Comparison of ENCODE assay signal across 22 cellular contexts in genomic region chr15:48796521-48796920, GRCh38. TPM values are rescaled to one million over a fixed set of nuclear protein-coding genes. Genes with fewer than 3 reads are reported as not detected.
A peak's percentile ranks its signal among the peaks of the same experiment; 100 is the strongest.
DNase-seq lines count a peak whose midpoint lies in the region; ATAC-seq and TF ChIP-seq lines count a peak whose summit lies in the region.
"Had no signal": no experiment of that assay in that cellular context is flagged by ENCODE, and none has a peak within 500 bp of the region (broad histone marks: within the 10 kb centered on the region; RNA-seq: fewer than 3 reads in every experiment).

No MANE protein-coding gene starts in this region.

- peaks cover 35% of the 10 kb centered on the region for H3K4me1 Mint-ChIP-seq in activated CD8-positive, alpha-beta memory T cell treated with anti-CD3 and anti-CD28 coated beads, Interleukin-2, amount 10 ng/mL, durations not matched to agents 7 days and 5 days

- H3K4me1 ChIP-seq in gastroesophageal sphincter (peaks cover 0 to 38% (median 10%) of the 10 kb centered on the region in 3 donors), testis (no peaks in the 10 kb centered on the region), Peyer's patch (peaks cover 0 to 5% (median 2%) of the 10 kb centered on the region in 4 donors)

- H3K27ac Mint-ChIP-seq in activated CD8-positive, alpha-beta memory T cell treated with anti-CD3 and anti-CD28 coated beads, Interleukin-2, amount 10 ng/mL, durations not matched to agents 7 days and 5 days = peak overlapping the region; percentile 19
- H3K27ac Mint-ChIP-seq: endodermal cell had no signal

- no peak for TF ChIP-seq EP300 in gastroesophageal sphincter (IDR thresholded peaks at IDR 0.05)

- peaks cover 38% of the 10 kb centered on the region for H3K36me3 Mint-ChIP-seq in activated CD8-positive, alpha-beta memory T cell treated with anti-CD3 and anti-CD28 coated beads, Interleukin-2, amount 10 ng/mL, durations not matched to agents 7 days and 5 days

- H3K9me3 ChIP-seq in gastroesophageal sphincter = no peaks in the 10 kb centered on the region
- H3K9me3 ChIP-seq in testis = no peaks in the 10 kb centered on the region
- no peaks in the 10 kb centered on the region for H3K9me3 ChIP-seq in Peyer's patch

- TF ChIP-seq CTCF in gastroesophageal sphincter (IDR thresholded peaks at IDR 0.05) (no peak), testis (IDR thresholded peaks at IDR 0.05) (no peak), Peyer's patch (IDR thresholded peaks at IDR 0.05) (no peak)

- intact Hi-C loops in testis (cut with DNase I; ENCODE audit: low total_unique reads) = no loop called here

- no peaks in the 10 kb centered on the region for H3K9me3 Mint-ChIP-seq in activated CD8-positive, alpha-beta memory T cell treated with anti-CD3 and anti-CD28 coated beads, Interleukin-2, amount 10 ng/mL, durations not matched to agents 7 days and 5 days (ENCODE audit: low read depth)
- H3K9me3 Mint-ChIP-seq: endodermal cell; immature natural killer cell; T-helper 1 cell treated with Interleukin-12 subunit alpha and Interleukin-12 subunit beta and Interleukin-4 antibody, amounts not matched to agents 30 μg/mL and 1 μg/mL, for 36 hours had no signal

- TF ChIP-seq POLR2A in gastroesophageal sphincter (IDR thresholded peaks at IDR 0.05) = no peak
- TF ChIP-seq POLR2A in testis (IDR thresholded peaks at IDR 0.05) = no peak
- TF ChIP-seq POLR2A in Peyer's patch (IDR thresholded peaks at IDR 0.05) = no peak

- 76 to 84% methylated on average over 3 of the region's 3 CpGs for WGBS in gastroesophageal sphincter (ENCODE audit: low coverage in 1 of 2), 2 donors
- WGBS in testis, 2 donors = 60 to 75% methylated on average over 3 of the region's 3 CpGs

- CTCF ChIA-PET in activated CD8-positive, alpha-beta memory T cell treated with anti-CD3 and anti-CD28 coated beads, Interleukin-2, amount 10 ng/mL, durations not matched to agents 7 days and 5 days (lab: Charles Lee) = no interaction called here

- peaks cover 0 to 4% of the 10 kb centered on the region in 2 donors for H3K36me3 ChIP-seq in gastroesophageal sphincter
- no peaks in the 10 kb centered on the region for H3K36me3 ChIP-seq in testis (ENCODE audit: low read depth, missing control alignments)
- no peaks in the 10 kb centered on the region for H3K36me3 ChIP-seq in Peyer's patch

- H3K27me3 ChIP-seq in gastroesophageal sphincter = no peaks in the 10 kb centered on the region
- no peaks in the 10 kb centered on the region for H3K27me3 ChIP-seq in testis
- H3K27me3 ChIP-seq in Peyer's patch = no peaks in the 10 kb centered on the region

- no peak for DNase-seq in activated CD8-positive, alpha-beta memory T cell treated with anti-CD3 and anti-CD28 coated beads, Interleukin-2, amount 10 ng/mL, durations not matched to agents 7 days and 5 days
- no peak for DNase-seq in activated CD8-positive, alpha-beta memory T cell treated with anti-CD3 and anti-CD28 coated beads for 24 hours
- DNase-seq in RPMI7951 (ENCODE audit: low read depth) (peak; percentile 36), testis (no peak), Peyer's patch (no peak), ecto neural progenitor cell (ENCODE audit: low spot score) (no peak)
- DNase-seq: endodermal cell; immature natural killer cell; left ventricle myocardium superior; NCI-H1417 treated with DMSO at 0.1 percent for 48 hours; NCI-H526; retina; SIG-M5; stimulated activated CD4-positive, alpha-beta T cell treated with anti-CD3 and anti-CD28 coated beads, Interleukin-12 subunit alpha, Interleukin-12 subunit beta, amount 100 ng/mL, for 4 hours; stimulated activated CD8-positive, alpha-beta memory T cell treated with anti-CD3 and anti-CD28 coated beads, Interleukin-4, amount 100 ng/mL, for 48 hours; WERI-Rb-1 had no signal

- H3K4me3 ChIP-seq in gastroesophageal sphincter = no peak overlapping the region
- peak overlapping the region in 1 of 2 donors; percentile 4 for H3K4me3 ChIP-seq in testis
- no peak overlapping the region for H3K4me3 ChIP-seq in Peyer's patch

- H3K27me3 Mint-ChIP-seq in activated CD8-positive, alpha-beta memory T cell treated with anti-CD3 and anti-CD28 coated beads, Interleukin-2, amount 10 ng/mL, durations not matched to agents 7 days and 5 days = no peaks in the 10 kb centered on the region
- H3K27me3 Mint-ChIP-seq: activated naive CD8-positive, alpha-beta T cell had no signal

- no peak for ATAC-seq in activated CD8-positive, alpha-beta memory T cell treated with anti-CD3 and anti-CD28 coated beads, Interleukin-2, amount 10 ng/mL, durations not matched to agents 7 days and 5 days
- ATAC-seq in gastroesophageal sphincter (no peak), GM21390 (IDR thresholded peaks at IDR 0.05; ENCODE audit: unreplicated experiment) (no peak)
- ATAC-seq: left ventricle myocardium superior had no signal

- H3K27ac ChIP-seq in gastroesophageal sphincter (peak overlapping the region in 3 of 4 donors; percentile 45 to 56 (median 48)), testis (peak overlapping the region; percentile 4 to 76), Peyer's patch (peak overlapping the region in 2 of 4 donors; percentile 5 to 35)
- H3K27ac ChIP-seq: C4-2B, HL-60, WERI-Rb-1 had no signal

- H3K4me3 Mint-ChIP-seq in activated CD8-positive, alpha-beta memory T cell treated with anti-CD3 and anti-CD28 coated beads, Interleukin-2, amount 10 ng/mL, durations not matched to agents 7 days and 5 days = no peak overlapping the region
- H3K4me3 Mint-ChIP-seq: activated naive CD8-positive, alpha-beta T cell; endodermal cell had no signal

RNA-seq across cellular contexts. Expression of gene CEP152, which starts 14.3 kb away (rescaled TPM):
- total RNA-seq in activated CD8-positive, alpha-beta memory T cell treated with anti-CD3 and anti-CD28 coated beads, Interleukin-2, amount 10 ng/mL, durations not matched to agents 7 days and 5 days = 10 to 100 TPM; 38.4 to 58.9 TPM
- total RNA-seq in RPMI7951 (2014; rRNA removed; shearing (Covaris generic)) = 26.8 and 34.5 TPM in 2 replicates
- total RNA-seq in gastroesophageal sphincter (1 to 10 TPM; 3.0 to 5.0 (median 3.9) TPM), testis (10 to 100 TPM; 34.7 to 66.3 TPM), Peyer's patch (10 to 100 TPM; 13.7 to 43.7 (median 16.5) TPM)
- polyA plus RNA-seq in testis (ENCODE audit: insufficient read depth, low read depth, low replicate concordance) = 11.5 TPM
